In genomic region chr12:47779301-47779942, GRCh38 we compare ENCODE assay signal across 8 cellular contexts. TPM values are rescaled to one million over a fixed set of nuclear protein-coding genes. Genes with fewer than 3 reads are reported as not detected.
DNase-seq lines count a peak whose midpoint lies in the region; ATAC-seq lines count a peak whose summit lies in the region.

No MANE protein-coding gene starts in this region.

- H3K27ac Mint-ChIP-seq in natural killer cell treated with Interleukin-12 subunit alpha and Interleukin-12 subunit beta and Interleukin-15 and Interleukin-18, amount 100 ng/mL, for 72 hours: peak overlapping the region in 1 of 2 donors; percentile 14
- H3K27ac Mint-ChIP-seq in stimulated activated naive CD8-positive, alpha-beta T cell treated with anti-CD3 and anti-CD28 coated beads, Interleukin-15, Interleukin-2, amounts not matched to agents 100 ng/mL and 50 ng/mL, for 24 hours: peak overlapping the region; percentile 7

- no peaks in the 10 kb centered on the region for H3K27me3 Mint-ChIP-seq in natural killer cell treated with Interleukin-12 subunit alpha and Interleukin-12 subunit beta and Interleukin-15 and Interleukin-18, amount 100 ng/mL, for 72 hours
- no peaks in the 10 kb centered on the region for H3K27me3 Mint-ChIP-seq in stimulated activated naive CD8-positive, alpha-beta T cell treated with anti-CD3 and anti-CD28 coated beads, Interleukin-15, Interleukin-2, amounts not matched to agents 100 ng/mL and 50 ng/mL, for 24 hours

- H3K36me3 Mint-ChIP-seq in natural killer cell treated with Interleukin-12 subunit alpha and Interleukin-12 subunit beta and Interleukin-15 and Interleukin-18, amount 100 ng/mL, for 72 hours: no peaks in the 10 kb centered on the region
- H3K36me3 Mint-ChIP-seq in stimulated activated naive CD8-positive, alpha-beta T cell treated with anti-CD3 and anti-CD28 coated beads, Interleukin-15, Interleukin-2, amounts not matched to agents 100 ng/mL and 50 ng/mL, for 24 hours (ENCODE audit: low read depth): peaks cover 14% of the 10 kb centered on the region

- peak; percentile 71 for ATAC-seq in GM21381 (IDR thresholded peaks at IDR 0.05; ENCODE audit: unreplicated experiment)
- peak; percentile 80 to 85 for ATAC-seq in natural killer cell treated with Interleukin-12 subunit alpha and Interleukin-12 subunit beta and Interleukin-15 and Interleukin-18, amount 100 ng/mL, for 72 hours

- peak; percentile 8 for DNase-seq in DMS 273 treated with DMSO at 0.1 percent for 48 hours (lab: John Stamatoyannopoulos, UW)
- DNase-seq in HuH-7 (ENCODE audit: low spot score): peak; percentile 93
- peak; percentile 42 for DNase-seq in OCI-M2 (lab: John Stamatoyannopoulos, UW; ENCODE audit: unreplicated experiment)
- DNase-seq in activated T-cell treated with anti-CD3 and anti-CD28 coated beads, Interleukin-2, amount 50 U/mL, for 1 hour: peak; percentile 95
- peak; percentile 79 for DNase-seq in fibroblast of gingiva (ENCODE audit: low read depth)
- DNase-seq in natural killer cell treated with Interleukin-12 subunit alpha and Interleukin-12 subunit beta and Interleukin-15 and Interleukin-18, amount 100 ng/mL, for 72 hours (ENCODE audit: low spot score): peak; percentile 89

- no peaks in the 10 kb centered on the region for H3K9me3 Mint-ChIP-seq in natural killer cell treated with Interleukin-12 subunit alpha and Interleukin-12 subunit beta and Interleukin-15 and Interleukin-18, amount 100 ng/mL, for 72 hours
- H3K9me3 Mint-ChIP-seq in stimulated activated naive CD8-positive, alpha-beta T cell treated with anti-CD3 and anti-CD28 coated beads, Interleukin-15, Interleukin-2, amounts not matched to agents 100 ng/mL and 50 ng/mL, for 24 hours: no peaks in the 10 kb centered on the region

- peaks cover 25 to 29% of the 10 kb centered on the region in 2 donors for H3K4me1 Mint-ChIP-seq in natural killer cell treated with Interleukin-12 subunit alpha and Interleukin-12 subunit beta and Interleukin-15 and Interleukin-18, amount 100 ng/mL, for 72 hours (ENCODE audit: low read depth in 2 of 2)
- H3K4me1 Mint-ChIP-seq in stimulated activated naive CD8-positive, alpha-beta T cell treated with anti-CD3 and anti-CD28 coated beads, Interleukin-15, Interleukin-2, amounts not matched to agents 100 ng/mL and 50 ng/mL, for 24 hours (ENCODE audit: low read depth): peaks cover 28% of the 10 kb centered on the region

- no peak overlapping the region for H3K4me3 Mint-ChIP-seq in natural killer cell treated with Interleukin-12 subunit alpha and Interleukin-12 subunit beta and Interleukin-15 and Interleukin-18, amount 100 ng/mL, for 72 hours
- H3K4me3 Mint-ChIP-seq in stimulated activated naive CD8-positive, alpha-beta T cell treated with anti-CD3 and anti-CD28 coated beads, Interleukin-15, Interleukin-2, amounts not matched to agents 100 ng/mL and 50 ng/mL, for 24 hours: no peak overlapping the region

RNA-seq across cellular contexts. Expression of gene SLC48A1, which starts 6.4 kb away (rescaled TPM):
- total RNA-seq in natural killer cell treated with Interleukin-12 subunit alpha and Interleukin-12 subunit beta and Interleukin-15 and Interleukin-18, amount 100 ng/mL, for 72 hours: 1 to 10 TPM; 5.1 to 9.8 TPM

RNA-seq across cellular contexts. Expression of gene RAPGEF3, which starts 20.7 kb away (rescaled TPM):
- under 1 TPM; 0.19 to 0.25 TPM for total RNA-seq in natural killer cell treated with Interleukin-12 subunit alpha and Interleukin-12 subunit beta and Interleukin-15 and Interleukin-18, amount 100 ng/mL, for 72 hours

RNA-seq across cellular contexts. Expression of gene HDAC7, which starts 40.3 kb away (rescaled TPM):
- 100 to 1,000 TPM; 127 to 176 TPM for total RNA-seq in natural killer cell treated with Interleukin-12 subunit alpha and Interleukin-12 subunit beta and Interleukin-15 and Interleukin-18, amount 100 ng/mL, for 72 hours

RNA-seq across cellular contexts. Expression of gene ENDOU, which starts 54.1 kb away (rescaled TPM):
- total RNA-seq in natural killer cell treated with Interleukin-12 subunit alpha and Interleukin-12 subunit beta and Interleukin-15 and Interleukin-18, amount 100 ng/mL, for 72 hours: not detected

Comparison
In these comparisons a context has a peak if more than half of its experiments do, and no peak if none do; other contexts are left out.
1. Peak in every context shown above with its lines: DNase-seq and ATAC-seq.
2. DNase-seq: peak in every context shown above with its lines; median percentile 95 in activated T-cell treated with anti-CD3 and anti-CD28 coated beads, Interleukin-2, amount 50 U/mL, for 1 hour; 93 in HuH-7; 89 in natural killer cell treated with Interleukin-12 subunit alpha and Interleukin-12 subunit beta and Interleukin-15 and Interleukin-18, amount 100 ng/mL, for 72 hours; 79 in fibroblast of gingiva; 42 in OCI-M2; 8 in DMS 273 treated with DMSO at 0.1 percent for 48 hours.